In the genomic region with DNA sequence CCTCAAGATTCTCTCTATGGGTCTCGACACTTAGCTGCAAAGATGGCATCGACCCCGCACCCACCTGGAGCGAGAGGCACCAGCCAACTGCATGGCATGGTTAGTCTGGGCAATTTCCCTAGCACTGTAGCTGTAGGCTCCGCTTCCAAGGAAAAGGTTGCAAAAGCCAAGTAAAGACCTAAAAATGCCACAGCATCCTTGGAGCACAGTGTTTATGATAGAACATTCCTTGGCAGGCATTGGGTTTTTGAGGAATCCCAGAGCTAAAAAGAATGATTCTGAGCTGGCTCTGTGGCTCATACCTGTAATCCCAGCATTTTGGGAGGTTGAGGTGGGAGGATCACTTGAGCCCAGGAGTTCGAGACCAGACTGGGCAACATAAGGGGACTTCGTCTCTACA, we compare ENCODE assay signal across 9 cellular contexts.
"Had no signal": no experiment of that assay in that cellular context is flagged by ENCODE, and none has a peak within 500 bp of the region (broad histone marks: within the 10 kb centered on the region; RNA-seq: fewer than 3 reads in every experiment).

No MANE protein-coding gene starts in this region.

- H3K27ac ChIP-seq: hepatocyte, left lung, pancreas, tibial artery, vagina had no signal

- H3K36me3 Mint-ChIP-seq: naive B cell had no signal

- ATAC-seq: left lung, pancreas had no signal

- H3K9me3 Mint-ChIP-seq: naive B cell had no signal

- DNase-seq: adrenal gland; left lung; naive B cell; pancreas; stimulated activated CD4-positive, alpha-beta T cell treated with anti-CD3 and anti-CD28 coated beads, Interleukin-12 subunit alpha, Interleukin-12 subunit beta, amount 100 ng/mL, for 4 hours; SW 1271; tibial artery had no signal

- H3K27me3 ChIP-seq: adrenal gland, hepatocyte, left lung, pancreas, tibial artery, vagina had no signal

- H3K9me3 ChIP-seq: adrenal gland, left lung, pancreas, tibial artery, vagina had no signal

- H3K4me3 Mint-ChIP-seq: naive B cell had no signal
